ENCODE assay signal across 1 cellular context in the genomic region with DNA sequence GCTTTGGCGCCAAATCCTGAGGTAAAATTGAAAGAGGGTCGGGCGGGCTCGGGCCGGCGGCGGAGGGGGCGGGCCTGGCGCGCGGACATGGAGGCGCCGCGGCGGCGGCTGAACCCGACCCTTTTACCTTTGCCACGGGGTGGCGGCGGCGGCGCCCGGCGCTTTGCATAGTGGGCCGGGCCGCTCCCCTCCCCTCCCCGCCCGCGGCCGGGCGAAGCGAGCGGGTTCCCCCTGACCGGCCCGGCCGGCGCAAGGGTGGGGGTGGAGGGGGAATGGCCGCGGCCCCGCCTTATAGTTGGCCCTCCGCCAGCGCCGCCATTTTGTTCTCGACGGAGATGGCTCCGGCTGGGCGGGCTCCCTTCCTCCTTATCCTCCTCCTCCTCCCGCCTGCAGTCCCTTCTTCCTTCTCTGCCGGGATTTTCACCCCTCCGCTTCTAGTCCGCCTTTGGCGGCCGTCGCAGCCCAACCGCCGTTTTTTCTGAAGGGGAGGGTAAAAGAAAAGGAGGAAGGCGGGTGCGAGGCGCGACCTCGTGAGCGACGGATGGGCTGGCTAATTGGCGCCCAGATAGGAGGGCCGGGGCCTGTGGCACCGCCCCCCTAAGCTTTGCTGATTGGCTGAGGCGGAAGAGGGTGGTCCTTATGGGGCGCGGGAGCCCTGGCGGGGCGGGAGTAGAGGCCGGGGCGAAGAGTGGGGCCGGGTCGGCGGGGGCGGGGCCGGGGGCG.
TF ChIP-seq lines count a peak whose summit lies in the region.

No MANE protein-coding gene starts in this region.

TF ChIP-seq in HEK293, 187 proteins besides CTCF, POLR2A, EP300 and RAD21 (continued from another document):
- TF ChIP-seq, protein P1, sequence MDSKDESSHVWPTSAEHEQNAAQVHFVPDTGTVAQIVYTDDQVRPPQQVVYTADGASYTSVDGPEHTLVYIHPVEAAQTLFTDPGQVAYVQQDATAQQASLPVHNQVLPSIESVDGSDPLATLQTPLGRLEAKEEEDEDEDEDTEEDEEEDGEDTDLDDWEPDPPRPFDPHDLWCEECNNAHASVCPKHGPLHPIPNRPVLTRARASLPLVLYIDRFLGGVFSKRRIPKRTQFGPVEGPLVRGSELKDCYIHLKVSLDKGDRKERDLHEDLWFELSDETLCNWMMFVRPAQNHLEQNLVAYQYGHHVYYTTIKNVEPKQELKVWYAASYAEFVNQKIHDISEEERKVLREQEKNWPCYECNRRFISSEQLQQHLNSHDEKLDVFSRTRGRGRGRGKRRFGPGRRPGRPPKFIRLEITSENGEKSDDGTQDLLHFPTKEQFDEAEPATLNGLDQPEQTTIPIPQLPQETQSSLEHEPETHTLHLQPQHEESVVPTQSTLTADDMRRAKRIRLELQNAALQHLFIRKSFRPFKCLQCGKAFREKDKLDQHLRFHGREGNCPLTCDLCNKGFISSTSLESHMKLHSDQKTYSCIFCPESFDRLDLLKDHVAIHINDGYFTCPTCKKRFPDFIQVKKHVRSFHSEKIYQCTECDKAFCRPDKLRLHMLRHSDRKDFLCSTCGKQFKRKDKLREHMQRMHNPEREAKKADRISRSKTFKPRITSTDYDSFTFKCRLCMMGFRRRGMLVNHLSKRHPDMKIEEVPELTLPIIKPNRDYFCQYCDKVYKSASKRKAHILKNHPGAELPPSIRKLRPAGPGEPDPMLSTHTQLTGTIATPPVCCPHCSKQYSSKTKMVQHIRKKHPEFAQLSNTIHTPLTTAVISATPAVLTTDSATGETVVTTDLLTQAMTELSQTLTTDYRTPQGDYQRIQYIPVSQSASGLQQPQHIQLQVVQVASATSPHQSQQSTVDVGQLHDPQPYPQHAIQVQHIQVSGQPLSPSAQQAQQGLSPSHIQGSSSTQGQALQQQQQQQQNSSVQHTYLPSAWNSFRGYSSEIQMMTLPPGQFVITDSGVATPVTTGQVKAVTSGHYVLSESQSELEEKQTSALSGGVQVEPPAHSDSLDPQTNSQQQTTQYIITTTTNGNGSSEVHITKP (tag by site-specific recombination; IDR thresholded peaks at IDR 0.05): peak; percentile 97
- no peak for TF ChIP-seq ZNF510 (tag by site-specific recombination; IDR thresholded peaks at IDR 0.05; ENCODE audit: insufficient replicate concordance)
- peak; percentile 56 for TF ChIP-seq SP7 (tag by site-specific recombination; IDR thresholded peaks at IDR 0.05)
- TF ChIP-seq, protein P2, sequence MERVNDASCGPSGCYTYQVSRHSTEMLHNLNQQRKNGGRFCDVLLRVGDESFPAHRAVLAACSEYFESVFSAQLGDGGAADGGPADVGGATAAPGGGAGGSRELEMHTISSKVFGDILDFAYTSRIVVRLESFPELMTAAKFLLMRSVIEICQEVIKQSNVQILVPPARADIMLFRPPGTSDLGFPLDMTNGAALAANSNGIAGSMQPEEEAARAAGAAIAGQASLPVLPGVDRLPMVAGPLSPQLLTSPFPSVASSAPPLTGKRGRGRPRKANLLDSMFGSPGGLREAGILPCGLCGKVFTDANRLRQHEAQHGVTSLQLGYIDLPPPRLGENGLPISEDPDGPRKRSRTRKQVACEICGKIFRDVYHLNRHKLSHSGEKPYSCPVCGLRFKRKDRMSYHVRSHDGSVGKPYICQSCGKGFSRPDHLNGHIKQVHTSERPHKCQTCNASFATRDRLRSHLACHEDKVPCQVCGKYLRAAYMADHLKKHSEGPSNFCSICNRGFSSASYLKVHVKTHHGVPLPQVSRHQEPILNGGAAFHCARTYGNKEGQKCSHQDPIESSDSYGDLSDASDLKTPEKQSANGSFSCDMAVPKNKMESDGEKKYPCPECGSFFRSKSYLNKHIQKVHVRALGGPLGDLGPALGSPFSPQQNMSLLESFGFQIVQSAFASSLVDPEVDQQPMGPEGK (tag by site-specific recombination; IDR thresholded peaks at IDR 0.05): peak; percentile 77
- TF ChIP-seq ZNF184 (tag by site-specific recombination; IDR thresholded peaks at IDR 0.05): peak; percentile 52
- TF ChIP-seq, protein P3, sequence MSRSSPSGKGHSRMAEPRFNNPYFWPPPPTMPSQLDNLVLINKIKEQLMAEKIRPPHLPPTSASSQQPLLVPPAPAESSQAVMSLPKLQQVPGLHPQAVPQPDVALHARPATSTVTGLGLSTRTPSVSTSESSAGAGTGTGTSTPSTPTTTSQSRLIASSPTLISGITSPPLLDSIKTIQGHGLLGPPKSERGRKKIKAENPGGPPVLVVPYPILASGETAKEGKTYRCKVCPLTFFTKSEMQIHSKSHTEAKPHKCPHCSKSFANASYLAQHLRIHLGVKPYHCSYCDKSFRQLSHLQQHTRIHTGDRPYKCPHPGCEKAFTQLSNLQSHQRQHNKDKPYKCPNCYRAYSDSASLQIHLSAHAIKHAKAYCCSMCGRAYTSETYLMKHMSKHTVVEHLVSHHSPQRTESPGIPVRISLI (tag by site-specific recombination; IDR thresholded peaks at IDR 0.05): 0 out of 2 replicates have a peak, but pooled peaks have one; percentile 54
- TF ChIP-seq, protein P4, sequence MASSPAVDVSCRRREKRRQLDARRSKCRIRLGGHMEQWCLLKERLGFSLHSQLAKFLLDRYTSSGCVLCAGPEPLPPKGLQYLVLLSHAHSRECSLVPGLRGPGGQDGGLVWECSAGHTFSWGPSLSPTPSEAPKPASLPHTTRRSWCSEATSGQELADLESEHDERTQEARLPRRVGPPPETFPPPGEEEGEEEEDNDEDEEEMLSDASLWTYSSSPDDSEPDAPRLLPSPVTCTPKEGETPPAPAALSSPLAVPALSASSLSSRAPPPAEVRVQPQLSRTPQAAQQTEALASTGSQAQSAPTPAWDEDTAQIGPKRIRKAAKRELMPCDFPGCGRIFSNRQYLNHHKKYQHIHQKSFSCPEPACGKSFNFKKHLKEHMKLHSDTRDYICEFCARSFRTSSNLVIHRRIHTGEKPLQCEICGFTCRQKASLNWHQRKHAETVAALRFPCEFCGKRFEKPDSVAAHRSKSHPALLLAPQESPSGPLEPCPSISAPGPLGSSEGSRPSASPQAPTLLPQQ (tag by site-specific recombination; IDR thresholded peaks at IDR 0.05): peak; percentile 68
- TF ChIP-seq ZNF791 (tag by site-specific recombination; IDR thresholded peaks at IDR 0.05): no peak
- peak; percentile 52; the same call in 1 of the 2 replicates for TF ChIP-seq ZNF394 (tag by site-specific recombination; IDR thresholded peaks at IDR 0.05; ENCODE audit: borderline replicate concordance)
- peak; percentile 86 for TF ChIP-seq ZNF324 (tag by site-specific recombination; IDR thresholded peaks at IDR 0.05)
- no peak for TF ChIP-seq ZNF24 (tag by site-specific recombination; IDR thresholded peaks at IDR 0.05)
- peak; percentile 96 for TF ChIP-seq KLF8 (tag by site-specific recombination; IDR thresholded peaks at IDR 0.05)
- no peak for TF ChIP-seq ZFP41 (tag by site-specific recombination; IDR thresholded peaks at IDR 0.05; ENCODE audit: borderline replicate concordance)
- no peak for TF ChIP-seq ZNF776 (tag by site-specific recombination; IDR thresholded peaks at IDR 0.05; ENCODE audit: borderline replicate concordance)
- TF ChIP-seq, protein P5, sequence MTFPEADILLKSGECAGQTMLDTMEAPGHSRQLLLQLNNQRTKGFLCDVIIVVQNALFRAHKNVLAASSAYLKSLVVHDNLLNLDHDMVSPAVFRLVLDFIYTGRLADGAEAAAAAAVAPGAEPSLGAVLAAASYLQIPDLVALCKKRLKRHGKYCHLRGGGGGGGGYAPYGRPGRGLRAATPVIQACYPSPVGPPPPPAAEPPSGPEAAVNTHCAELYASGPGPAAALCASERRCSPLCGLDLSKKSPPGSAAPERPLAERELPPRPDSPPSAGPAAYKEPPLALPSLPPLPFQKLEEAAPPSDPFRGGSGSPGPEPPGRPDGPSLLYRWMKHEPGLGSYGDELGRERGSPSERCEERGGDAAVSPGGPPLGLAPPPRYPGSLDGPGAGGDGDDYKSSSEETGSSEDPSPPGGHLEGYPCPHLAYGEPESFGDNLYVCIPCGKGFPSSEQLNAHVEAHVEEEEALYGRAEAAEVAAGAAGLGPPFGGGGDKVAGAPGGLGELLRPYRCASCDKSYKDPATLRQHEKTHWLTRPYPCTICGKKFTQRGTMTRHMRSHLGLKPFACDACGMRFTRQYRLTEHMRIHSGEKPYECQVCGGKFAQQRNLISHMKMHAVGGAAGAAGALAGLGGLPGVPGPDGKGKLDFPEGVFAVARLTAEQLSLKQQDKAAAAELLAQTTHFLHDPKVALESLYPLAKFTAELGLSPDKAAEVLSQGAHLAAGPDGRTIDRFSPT (tag by site-specific recombination; IDR thresholded peaks at IDR 0.05): no peak
- peak; percentile 30; the same call in 1 of the 2 replicates for TF ChIP-seq ZFHX2 (tag by site-specific recombination; conservative IDR thresholded peaks at IDR 0.05)
- TF ChIP-seq ZIC2 (tag by site-specific recombination; IDR thresholded peaks at IDR 0.05): no peak
- TF ChIP-seq SP3 (tag by site-specific recombination; IDR thresholded peaks at IDR 0.05): peak; percentile 98
TF ChIP-seq in HEK293: peak in this region for 50.
